ENCODE assay signal across 8 cellular contexts in the genomic region with DNA sequence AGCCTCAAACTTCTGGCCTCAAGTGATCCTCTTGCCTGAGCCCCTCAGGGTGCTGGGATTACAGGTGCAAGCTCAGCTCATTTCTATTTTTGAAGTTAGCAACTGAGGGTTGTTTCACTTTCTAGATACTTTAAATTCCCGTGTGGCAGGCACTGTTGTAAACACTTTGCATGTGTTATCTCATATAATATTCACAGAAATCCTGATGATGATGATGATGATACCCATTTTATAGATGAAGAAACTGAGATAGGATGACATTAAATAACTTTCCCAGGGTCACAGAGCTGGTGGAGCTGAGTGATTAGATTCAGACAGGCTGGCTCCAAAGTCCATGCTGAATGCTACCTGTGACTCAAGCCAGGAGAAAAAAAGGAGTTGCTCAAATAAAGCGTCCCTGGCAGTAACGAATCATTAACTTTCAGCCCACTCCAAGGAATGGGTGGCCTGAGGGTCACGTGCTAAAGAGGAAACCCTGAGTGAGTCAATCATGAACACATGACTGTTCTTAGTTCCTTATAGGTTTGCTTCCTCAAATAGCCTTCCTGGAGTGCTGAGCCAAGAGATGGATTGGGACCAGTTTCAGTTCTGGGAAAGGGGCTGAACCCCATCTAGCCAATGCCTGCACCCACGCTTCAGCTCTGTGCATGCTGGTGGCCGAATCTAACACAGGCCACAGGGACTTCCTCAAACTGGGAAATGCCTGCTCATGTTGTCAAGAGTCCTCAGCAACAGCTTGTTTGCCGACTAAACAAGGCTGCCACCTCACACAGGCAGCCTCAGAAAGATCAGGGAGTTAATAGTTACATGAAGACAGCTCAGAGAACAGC.
DNase-seq lines count a peak whose midpoint lies in the region; ATAC-seq and TF ChIP-seq lines count a peak whose summit lies in the region.

No MANE protein-coding gene starts in this region.

- peak overlapping the region; percentile 17 for H3K27ac ChIP-seq in substantia nigra (ENCODE audit: low read depth, low read length, poor library complexity, severe bottlenecking)

- peak overlapping the region in 1 of 2 donors; percentile 9 for H3K4me3 ChIP-seq in cardiac fibroblast (replicated peaks in 1 of 2; ENCODE audit: low read depth in 2 of 2, low read length in 2 of 2)

- DNase-seq in ELF-1 (ENCODE audit: low read depth, low spot score), result peak; percentile 78
- peak; percentile 92 to 96 for DNase-seq in NOMO-1 (lab: John Stamatoyannopoulos, UW; ENCODE audit: unreplicated experiment in 2 of 2)
- peak; percentile 87 to 97 for DNase-seq in cardiac fibroblast (ENCODE audit: low read depth in 2 of 2)
- DNase-seq in left kidney (ENCODE audit: low read depth, low spot score), result peak; percentile 93
- DNase-seq in substantia nigra (lab: John Stamatoyannopoulos, UW), result peak in 39 of 49 donors; percentile 1 to 79 (median 32)
- no peak for DNase-seq in ecto neural progenitor cell (ENCODE audit: low spot score)

- TF ChIP-seq CTCF in cardiac fibroblast (IDR thresholded peaks at IDR 0.05; ENCODE audit: low read depth, low read length), result no peak

- ATAC-seq in GM19351 (IDR thresholded peaks at IDR 0.05; ENCODE audit: unreplicated experiment), result peak; percentile 49
- peak; percentile 76 for ATAC-seq in HG03342 (IDR thresholded peaks at IDR 0.05; ENCODE audit: unreplicated experiment)
